In the genomic region with DNA sequence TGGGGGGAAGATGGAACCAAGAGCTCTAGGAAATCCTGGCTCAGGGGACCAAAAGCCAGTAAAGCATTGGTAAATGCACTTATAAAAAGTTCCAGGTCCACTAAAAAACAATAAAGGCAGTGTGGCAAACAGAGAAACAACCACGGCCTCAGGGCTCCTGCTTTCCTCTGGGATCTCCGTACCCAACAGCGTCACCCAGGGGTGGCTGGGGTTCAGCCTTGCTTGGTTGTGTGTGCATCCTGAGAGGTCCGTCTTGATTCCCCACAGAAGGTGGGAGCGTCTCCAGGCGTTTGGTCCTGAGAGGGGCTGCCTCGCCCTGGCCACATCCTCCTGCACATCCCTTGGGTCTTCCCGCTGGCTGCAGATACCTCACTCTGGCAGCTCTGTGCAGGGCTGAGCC, we compare ENCODE assay signal across 3 cellular contexts.
"Had no signal": no experiment of that assay in that cellular context is flagged by ENCODE, and none has a peak within 500 bp of the region (broad histone marks: within the 10 kb centered on the region; RNA-seq: fewer than 3 reads in every experiment).

No MANE protein-coding gene starts in this region.

- H3K4me3 ChIP-seq: GM12878 had no signal

- DNase-seq: GDM1, GF-D8 had no signal
